Comparison of ENCODE assay signal across 1 cellular context in the genomic region with DNA sequence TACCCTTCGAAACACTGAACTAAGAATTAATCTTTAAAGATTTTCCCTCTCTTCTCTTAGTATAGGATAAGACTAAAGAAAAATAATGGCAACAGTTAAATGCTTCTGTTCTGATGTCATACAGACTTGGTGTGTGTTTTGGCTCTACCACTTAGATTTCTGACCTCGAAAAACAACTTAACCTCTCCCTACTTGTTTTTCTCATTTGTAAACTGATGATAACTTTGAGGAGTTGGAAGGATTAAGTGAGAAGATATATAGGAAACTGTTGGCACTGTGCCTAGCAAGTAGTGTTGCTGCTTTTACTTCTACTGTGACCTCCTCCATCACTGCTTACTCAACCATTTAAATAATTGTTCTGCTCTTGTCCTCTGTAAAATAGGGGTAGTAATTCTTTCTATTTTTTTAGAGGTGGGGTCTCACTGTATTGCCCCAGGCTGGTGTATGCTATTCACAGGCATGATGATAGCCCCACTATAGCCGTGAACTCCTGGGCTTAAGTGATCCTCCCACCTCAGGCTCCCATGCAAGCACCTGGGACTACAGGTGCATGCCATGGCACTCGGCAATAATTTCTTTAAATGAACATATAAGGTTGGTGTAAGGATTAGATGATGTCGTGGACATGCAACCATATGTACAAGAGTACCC.
TF ChIP-seq lines count a peak whose summit lies in the region.

No MANE protein-coding gene starts in this region.

TF ChIP-seq in GM23338, 12 proteins besides CTCF, POLR2A, EP300 and RAD21 (continued from another document):
- TF ChIP-seq, protein P1, sequence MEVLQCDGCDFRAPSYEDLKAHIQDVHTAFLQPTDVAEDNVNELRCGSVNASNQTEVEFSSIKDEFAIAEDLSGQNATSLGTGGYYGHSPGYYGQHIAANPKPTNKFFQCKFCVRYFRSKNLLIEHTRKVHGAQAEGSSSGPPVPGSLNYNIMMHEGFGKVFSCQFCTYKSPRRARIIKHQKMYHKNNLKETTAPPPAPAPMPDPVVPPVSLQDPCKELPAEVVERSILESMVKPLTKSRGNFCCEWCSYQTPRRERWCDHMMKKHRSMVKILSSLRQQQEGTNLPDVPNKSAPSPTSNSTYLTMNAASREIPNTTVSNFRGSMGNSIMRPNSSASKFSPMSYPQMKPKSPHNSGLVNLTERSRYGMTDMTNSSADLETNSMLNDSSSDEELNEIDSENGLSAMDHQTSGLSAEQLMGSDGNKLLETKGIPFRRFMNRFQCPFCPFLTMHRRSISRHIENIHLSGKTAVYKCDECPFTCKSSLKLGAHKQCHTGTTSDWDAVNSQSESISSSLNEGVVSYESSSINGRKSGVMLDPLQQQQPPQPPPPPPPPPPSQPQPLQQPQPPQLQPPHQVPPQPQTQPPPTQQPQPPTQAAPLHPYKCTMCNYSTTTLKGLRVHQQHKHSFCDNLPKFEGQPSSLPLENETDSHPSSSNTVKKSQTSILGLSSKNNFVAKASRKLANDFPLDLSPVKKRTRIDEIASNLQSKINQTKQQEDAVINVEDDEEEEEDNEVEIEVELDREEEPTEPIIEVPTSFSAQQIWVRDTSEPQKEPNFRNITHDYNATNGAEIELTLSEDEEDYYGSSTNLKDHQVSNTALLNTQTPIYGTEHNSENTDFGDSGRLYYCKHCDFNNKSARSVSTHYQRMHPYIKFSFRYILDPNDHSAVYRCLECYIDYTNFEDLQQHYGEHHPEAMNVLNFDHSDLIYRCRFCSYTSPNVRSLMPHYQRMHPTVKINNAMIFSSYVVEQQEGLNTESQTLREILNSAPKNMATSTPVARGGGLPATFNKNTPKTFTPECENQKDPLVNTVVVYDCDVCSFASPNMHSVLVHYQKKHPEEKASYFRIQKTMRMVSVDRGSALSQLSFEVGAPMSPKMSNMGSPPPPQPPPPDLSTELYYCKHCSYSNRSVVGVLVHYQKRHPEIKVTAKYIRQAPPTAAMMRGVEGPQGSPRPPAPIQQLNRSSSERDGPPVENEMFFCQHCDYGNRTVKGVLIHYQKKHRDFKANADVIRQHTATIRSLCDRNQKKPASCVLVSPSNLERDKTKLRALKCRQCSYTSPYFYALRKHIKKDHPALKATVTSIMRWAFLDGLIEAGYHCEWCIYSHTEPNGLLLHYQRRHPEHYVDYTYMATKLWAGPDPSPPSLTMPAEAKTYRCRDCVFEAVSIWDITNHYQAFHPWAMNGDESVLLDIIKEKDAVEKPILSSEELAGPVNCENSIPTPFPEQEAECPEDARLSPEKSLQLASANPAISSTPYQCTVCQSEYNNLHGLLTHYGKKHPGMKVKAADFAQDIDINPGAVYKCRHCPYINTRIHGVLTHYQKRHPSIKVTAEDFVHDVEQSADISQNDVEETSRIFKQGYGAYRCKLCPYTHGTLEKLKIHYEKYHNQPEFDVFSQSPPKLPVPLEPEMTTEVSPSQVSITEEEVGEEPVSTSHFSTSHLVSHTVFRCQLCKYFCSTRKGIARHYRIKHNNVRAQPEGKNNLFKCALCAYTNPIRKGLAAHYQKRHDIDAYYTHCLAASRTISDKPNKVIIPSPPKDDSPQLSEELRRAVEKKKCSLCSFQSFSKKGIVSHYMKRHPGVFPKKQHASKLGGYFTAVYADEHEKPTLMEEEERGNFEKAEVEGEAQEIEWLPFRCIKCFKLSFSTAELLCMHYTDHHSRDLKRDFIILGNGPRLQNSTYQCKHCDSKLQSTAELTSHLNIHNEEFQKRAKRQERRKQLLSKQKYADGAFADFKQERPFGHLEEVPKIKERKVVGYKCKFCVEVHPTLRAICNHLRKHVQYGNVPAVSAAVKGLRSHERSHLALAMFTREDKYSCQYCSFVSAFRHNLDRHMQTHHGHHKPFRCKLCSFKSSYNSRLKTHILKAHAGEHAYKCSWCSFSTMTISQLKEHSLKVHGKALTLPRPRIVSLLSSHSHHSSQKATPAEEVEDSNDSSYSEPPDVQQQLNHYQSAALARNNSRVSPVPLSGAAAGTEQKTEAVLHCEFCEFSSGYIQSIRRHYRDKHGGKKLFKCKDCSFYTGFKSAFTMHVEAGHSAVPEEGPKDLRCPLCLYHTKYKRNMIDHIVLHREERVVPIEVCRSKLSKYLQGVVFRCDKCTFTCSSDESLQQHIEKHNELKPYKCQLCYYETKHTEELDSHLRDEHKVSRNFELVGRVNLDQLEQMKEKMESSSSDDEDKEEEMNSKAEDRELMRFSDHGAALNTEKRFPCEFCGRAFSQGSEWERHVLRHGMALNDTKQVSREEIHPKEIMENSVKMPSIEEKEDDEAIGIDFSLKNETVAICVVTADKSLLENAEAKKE (CRISPR knock-in tag; IDR thresholded peaks at IDR 0.05), result no peak
